In genomic region chr1:237429252-237429651, GRCh38 we compare ENCODE assay signal across 18 cellular contexts.
DNase-seq lines count a peak whose midpoint lies in the region; ATAC-seq and TF ChIP-seq lines count a peak whose summit lies in the region.
"Had no signal": no experiment of that assay in that cellular context is flagged by ENCODE, and none has a peak within 500 bp of the region (broad histone marks: within the 10 kb centered on the region; RNA-seq: fewer than 3 reads in every experiment).

No MANE protein-coding gene starts in this region.

- no peak overlapping the region for H3K4ac ChIP-seq in trophoblast cell (ENCODE audit: low read depth, low read length)

- H2AFZ ChIP-seq in trophoblast cell (ENCODE audit: insufficient read depth, low read length, poor library complexity) = no peak overlapping the region
- H2AFZ ChIP-seq: GM23248 had no signal

- H3K79me1 ChIP-seq in trophoblast cell (ENCODE audit: low read length) = no peaks in the 10 kb centered on the region

- H3K14ac ChIP-seq in trophoblast cell (ENCODE audit: low read length) = no peak overlapping the region

- no peaks in the 10 kb centered on the region for H3K9me3 ChIP-seq in right atrium auricular region
- H3K9me3 ChIP-seq in HUES48 (ENCODE audit: control insufficient read depth, insufficient read depth, low read length) = no peaks in the 10 kb centered on the region
- H3K9me3 ChIP-seq in heart right ventricle = no peaks in the 10 kb centered on the region
- H3K9me3 ChIP-seq in trophoblast cell (ENCODE audit: insufficient read depth, low read depth, low read length) = no peaks in the 10 kb centered on the region
- H3K9me3 ChIP-seq: BLaER1, Caco-2 had no signal

- H3K23ac ChIP-seq in trophoblast cell (ENCODE audit: low read length) = no peak overlapping the region

- H4K8ac ChIP-seq in trophoblast cell (ENCODE audit: low read depth, low read length) = peak overlapping the region; percentile 18

- no peak for DNase-seq in Right ventricle myocardium inferior (ENCODE audit: missing footprints)
- DNase-seq in right atrium auricular region (ENCODE audit: low spot score) = no peak
- no peak for DNase-seq in heart right ventricle
- DNase-seq in trophoblast cell = no peak
- no peak for DNase-seq in SK-N-DZ (ENCODE audit: low spot score)
- DNase-seq in activated CD8-positive, alpha-beta memory T cell treated with anti-CD3 and anti-CD28 coated beads, Interleukin-2, amount 50 U/mL, for 4 hours = no peak
- DNase-seq: 8988T; AML-193; Caco-2; CD8-positive, alpha-beta memory T cell; DND-41; GF-D8; GM23248; H7 had no signal

- no peak overlapping the region for H2BK12ac ChIP-seq in trophoblast cell (ENCODE audit: low read length)

- H3K79me2 ChIP-seq in trophoblast cell (ENCODE audit: control insufficient read depth, insufficient read depth, low read length, poor library complexity) = no peaks in the 10 kb centered on the region

- no peaks in the 10 kb centered on the region for H3K27me3 ChIP-seq in right atrium auricular region
- no peaks in the 10 kb centered on the region for H3K27me3 ChIP-seq in HUES48 (ENCODE audit: control insufficient read depth, insufficient read depth, low read length)
- H3K27me3 ChIP-seq in heart right ventricle = no peaks in the 10 kb centered on the region
- H3K27me3 ChIP-seq in trophoblast cell (ENCODE audit: insufficient read depth, low read length) = no peaks in the 10 kb centered on the region
- H3K27me3 ChIP-seq: BLaER1 had no signal

- H3K36me3 ChIP-seq in right atrium auricular region (peaks cover 11% of the 10 kb centered on the region), HUES48 (ENCODE audit: control insufficient read depth, insufficient read depth, low read length) (no peaks in the 10 kb centered on the region), heart right ventricle (peaks cover 0 to 48% (median 0%) of the 10 kb centered on the region in 9 donors), trophoblast cell (ENCODE audit: control insufficient read depth in 1 of 2, insufficient read depth in 2 of 2, low read length in 2 of 2) (no peaks in the 10 kb centered on the region)
- H3K36me3 ChIP-seq: BLaER1 had no signal

- H3K4me3 ChIP-seq in right atrium auricular region (no peak overlapping the region), HUES48 (ENCODE audit: low read depth, low read length) (no peak overlapping the region), heart right ventricle (no peak overlapping the region), trophoblast cell (ENCODE audit: low read depth, low read length) (no peak overlapping the region)
- H3K4me3 ChIP-seq: BLaER1, GM23248 had no signal

- WGBS in heart right ventricle, 2 donors = 52 to 67% methylated on average over 3 of the region's 3 CpGs
- no CpG with 5 or more reads among the region's 3 CpGs for WGBS in trophoblast cell (ENCODE audit: extremely low coverage, insufficient coverage, insufficient read length)

- TF ChIP-seq CTCF in right atrium auricular region (IDR thresholded peaks at IDR 0.05) (no peak), heart right ventricle (IDR thresholded peaks at IDR 0.05) (no peak)

- H3K18ac ChIP-seq in trophoblast cell (ENCODE audit: low read length) = no peak overlapping the region

- intact Hi-C loops in Right ventricle myocardium inferior (cut with DNase I) (no loop called here), heart right ventricle (cut with DNase I) (no loop called here)

- peak; percentile 51 for ATAC-seq in Right ventricle myocardium inferior
- ATAC-seq in heart right ventricle = peak; percentile 24 to 65 (median 43)
- no peak for ATAC-seq in GM18870 (IDR thresholded peaks at IDR 0.05; ENCODE audit: unreplicated experiment)
- ATAC-seq: HepG2 had no signal

- no peak overlapping the region for H3K27ac ChIP-seq in right atrium auricular region
- H3K27ac ChIP-seq in HUES48 (ENCODE audit: low read depth, low read length) = peak overlapping the region; percentile 21
- H3K27ac ChIP-seq in heart right ventricle = no peak overlapping the region
- H3K27ac ChIP-seq in trophoblast cell (ENCODE audit: low read depth, low read length) = no peak overlapping the region
- H3K27ac ChIP-seq: BLaER1, GM23248 had no signal

- H2BK120ac ChIP-seq in trophoblast cell (ENCODE audit: insufficient read depth, low read length, poor library complexity) = no peak overlapping the region

- H4K91ac ChIP-seq in trophoblast cell (ENCODE audit: low read depth, low read length) = no peak overlapping the region

- no peak overlapping the region for H2BK5ac ChIP-seq in trophoblast cell (ENCODE audit: low read depth, low read length, poor library complexity)

- no peak overlapping the region for H3K4me2 ChIP-seq in trophoblast cell (ENCODE audit: low read length)
- H3K4me2 ChIP-seq: BLaER1 had no signal

- H2AK5ac ChIP-seq in trophoblast cell (ENCODE audit: low read length) = no peak overlapping the region

- H3K4me1 ChIP-seq in right atrium auricular region (no peaks in the 10 kb centered on the region), HUES48 (ENCODE audit: control insufficient read depth, insufficient read depth, low read length) (0 out of 2 replicates have a peak, but pooled peaks cover 6% of the 10 kb centered on the region), heart right ventricle (no peaks in the 10 kb centered on the region), trophoblast cell (ENCODE audit: control insufficient read depth in 1 of 2, insufficient read depth in 2 of 2, low read length in 2 of 2) (no peaks in the 10 kb centered on the region)
- H3K4me1 ChIP-seq: BLaER1, Caco-2 had no signal

- no peak overlapping the region for H3K9ac ChIP-seq in HUES48 (ENCODE audit: low read depth, low read length)
- H3K9ac ChIP-seq in trophoblast cell (ENCODE audit: low read length) = no peak overlapping the region
- H3K9ac ChIP-seq: BLaER1, GM23248 had no signal

- no peak overlapping the region for H4K12ac ChIP-seq in trophoblast cell (ENCODE audit: low read depth, low read length)
